ENCODE assay signal across 8 cellular contexts in genomic region chr7:108454674-108455523, GRCh38. TPM values are rescaled to one million over a fixed set of nuclear protein-coding genes. Genes with fewer than 3 reads are reported as not detected.
DNase-seq lines count a peak whose midpoint lies in the region; ATAC-seq and TF ChIP-seq lines count a peak whose summit lies in the region.

No MANE protein-coding gene starts in this region.

- H3K27ac Mint-ChIP-seq in stimulated activated naive CD8-positive, alpha-beta T cell treated with anti-CD3 and anti-CD28 coated beads, Interleukin-15, amount 100 ng/mL, for 72 hours, result peak overlapping the region; percentile 88 to 91

- no peaks in the 10 kb centered on the region for H3K36me3 ChIP-seq in BLaER1 treated with 17β-estradiol and CSF1 and Interleukin-3, amounts not matched to agents 10 nM and 100 nM
- H3K36me3 ChIP-seq in HEK293 (ENCODE audit: control insufficient read depth in 2 of 2, insufficient read depth in 1 of 2, low read length in 2 of 2) (no peaks in the 10 kb centered on the region), RWPE2 (ENCODE audit: low read depth) (no peaks in the 10 kb centered on the region), colonic mucosa (no peaks in the 10 kb centered on the region), left lung (no peaks in the 10 kb centered on the region)

- no peak for DNase-seq in RWPE2 (ENCODE audit: low spot score)
- no peak for DNase-seq in colonic mucosa
- peak in 1 of 2 donors; percentile 72 for DNase-seq in left lung
- DNase-seq in stimulated activated naive CD8-positive, alpha-beta T cell treated with anti-CD3 and anti-CD28 coated beads, Interleukin-15, amount 100 ng/mL, for 72 hours, result peak; percentile 44 to 58

- no peaks in the 10 kb centered on the region for H3K9me3 ChIP-seq in BLaER1 treated with 17β-estradiol and CSF1 and Interleukin-3, amounts not matched to agents 10 nM and 100 nM (replicated peaks in 1 of 11)
- H3K9me3 ChIP-seq in HEK293 (ENCODE audit: control insufficient read depth, insufficient read depth, low read depth, low read length) (no peaks in the 10 kb centered on the region), RWPE2 (ENCODE audit: severe bottlenecking) (no peaks in the 10 kb centered on the region), colonic mucosa (no peaks in the 10 kb centered on the region), left lung (no peaks in the 10 kb centered on the region)

- intact Hi-C loops in colonic mucosa (cut with DNase I) (loop anchor here (10.0 kb wide), 1 partner anchor 270 kb away; no protein-coding TSS in a partner anchor), left lung (cut with DNase I) (no loop called here)

- H3K27me3 ChIP-seq in BLaER1 treated with 17β-estradiol and CSF1 and Interleukin-3, amounts not matched to agents 10 nM and 100 nM, result peaks cover 58 to 68% (median 61%) of the 10 kb centered on the region in 11 experiments
- H3K27me3 ChIP-seq in RWPE2 (ENCODE audit: insufficient read depth, poor library complexity, severe bottlenecking) (peaks cover 53% of the 10 kb centered on the region), colonic mucosa (peaks cover 40% of the 10 kb centered on the region), left lung (peaks cover 43 to 94% of the 10 kb centered on the region in 2 donors)

- CTCF ChIA-PET in HEK293 (lab: Yijun Ruan, JAX), result interaction anchor here (1.2 to 3.3 kb wide), 5 partner anchors 9 to 282 kb away, joined by 3 to 19 read pairs (median 7); no protein-coding TSS in a partner anchor

- H3K27me3 Mint-ChIP-seq in stimulated activated naive CD8-positive, alpha-beta T cell treated with anti-CD3 and anti-CD28 coated beads, Interleukin-15, amount 100 ng/mL, for 72 hours, result peaks cover 22% of the 10 kb centered on the region

- peak overlapping the region; percentile 62 to 78 (median 68) for H3K4me3 ChIP-seq in BLaER1 treated with 17β-estradiol and CSF1 and Interleukin-3, amounts not matched to agents 10 nM and 100 nM
- H3K4me3 ChIP-seq in HEK293 (ENCODE audit: low read depth, low read length), result peak overlapping the region; percentile 88
- peak overlapping the region; percentile 43 for H3K4me3 ChIP-seq in RWPE2 (ENCODE audit: severe bottlenecking)
- H3K4me3 ChIP-seq in colonic mucosa, result peak overlapping the region; percentile 28
- H3K4me3 ChIP-seq in left lung, result peak overlapping the region; percentile 41 to 43

- H3K4me1 ChIP-seq in BLaER1 treated with 17β-estradiol and CSF1 and Interleukin-3, amounts not matched to agents 10 nM and 100 nM, result peaks cover 5 to 20% (median 17%) of the 10 kb centered on the region in 10 experiments; a peak in 17 of 20 replicates
- H3K4me1 ChIP-seq in HEK293 (ENCODE audit: control insufficient read depth, insufficient read depth, low read length) (peaks cover 9% of the 10 kb centered on the region), RWPE2 (ENCODE audit: insufficient read depth, poor library complexity, severe bottlenecking) (no peaks in the 10 kb centered on the region), colonic mucosa (peaks cover 4% of the 10 kb centered on the region), left lung (peaks cover 11 to 26% of the 10 kb centered on the region in 2 donors)

- peaks cover 0 to 27% (median 11%) of the 10 kb centered on the region in 11 experiments; a peak in 14 of 22 replicates for H4K20me1 ChIP-seq in BLaER1 treated with 17β-estradiol and CSF1 and Interleukin-3, amounts not matched to agents 10 nM and 100 nM

- peak overlapping the region in 6 of 11 experiments; percentile 8 to 45 (median 28); a peak in 7 of 22 replicates for H3K27ac ChIP-seq in BLaER1 treated with 17β-estradiol and CSF1 and Interleukin-3, amounts not matched to agents 10 nM and 100 nM
- H3K27ac ChIP-seq in HEK293 (ENCODE audit: extremely low read depth, low read depth, low read length) (peak overlapping the region; percentile 69; the same call in 1 of the 2 replicates), RWPE2 (ENCODE audit: poor library complexity, severe bottlenecking) (no peak overlapping the region), colonic mucosa (no peak overlapping the region), left lung (no peak overlapping the region)

- H3K4me1 Mint-ChIP-seq in stimulated activated naive CD8-positive, alpha-beta T cell treated with anti-CD3 and anti-CD28 coated beads, Interleukin-15, amount 100 ng/mL, for 72 hours, result peaks cover 65% of the 10 kb centered on the region

- H3K4me2 ChIP-seq in BLaER1 treated with 17β-estradiol and CSF1 and Interleukin-3, amounts not matched to agents 10 nM and 100 nM, result peak overlapping the region; percentile 98 to 100 (median 100)

- ATAC-seq in RWPE2 (ENCODE audit: low read depth), result peak; percentile 36
- ATAC-seq in left lung, result peak; percentile 26
- ATAC-seq in stimulated activated naive CD8-positive, alpha-beta T cell treated with anti-CD3 and anti-CD28 coated beads, Interleukin-15, amount 100 ng/mL, for 72 hours, result peak; percentile 35
- no peak for ATAC-seq in GM21723 (IDR thresholded peaks at IDR 0.05; ENCODE audit: unreplicated experiment)
- no peak for ATAC-seq in GM21526 (IDR thresholded peaks at IDR 0.05; ENCODE audit: low FRiP score, unreplicated experiment)

- H3K4me3 Mint-ChIP-seq in stimulated activated naive CD8-positive, alpha-beta T cell treated with anti-CD3 and anti-CD28 coated beads, Interleukin-15, amount 100 ng/mL, for 72 hours, result peak overlapping the region; percentile 94 to 95

- peak; percentile 7 for TF ChIP-seq CTCF in HEK293 (tag by site-specific recombination; IDR thresholded peaks at IDR 0.05)
- TF ChIP-seq CTCF in RWPE2 (IDR thresholded peaks at IDR 0.05; ENCODE audit: poor library complexity, severe bottlenecking), result no peak
- TF ChIP-seq CTCF in colonic mucosa (IDR thresholded peaks at IDR 0.05), result no peak
- no peak for TF ChIP-seq CTCF in left lung (IDR thresholded peaks at IDR 0.05)

- no peaks in the 10 kb centered on the region for H3K9me3 Mint-ChIP-seq in stimulated activated naive CD8-positive, alpha-beta T cell treated with anti-CD3 and anti-CD28 coated beads, Interleukin-15, amount 100 ng/mL, for 72 hours

- POLR2A ChIA-PET in HEK293 (lab: Yijun Ruan, JAX), result interaction anchor here (1.2 to 2.3 kb wide), 3 partner anchors 12 to 71 kb away, joined by 3 to 8 read pairs (median 3); partner anchors contain the start of gene PNPLA8

- peak overlapping the region; percentile 36 to 71 (median 63) for H3K9ac ChIP-seq in BLaER1 treated with 17β-estradiol and CSF1 and Interleukin-3, amounts not matched to agents 10 nM and 100 nM
- no peak overlapping the region for H3K9ac ChIP-seq in colonic mucosa (ENCODE audit: low read depth in 2 of 2, low read length in 2 of 2)

TF ChIP-seq in HEK293, 187 proteins besides CTCF, POLR2A, EP300 and RAD21 (continues in another document):
- TF ChIP-seq GFI1B (tag by site-specific recombination; IDR thresholded peaks at IDR 0.05) (no peak), IKZF3 (tag by site-specific recombination; IDR thresholded peaks at IDR 0.05) (peak; percentile 51), YY1 (tag by site-specific recombination; IDR thresholded peaks at IDR 0.05) (0 out of 2 replicates have a peak, but pooled peaks have one; percentile 44), ZNF423 (tag by site-specific recombination; IDR thresholded peaks at IDR 0.05) (peak; percentile 67), ZXDB (tag by site-specific recombination; IDR thresholded peaks at IDR 0.05) (peak; percentile 66), ZNF660 (tag by site-specific recombination; IDR thresholded peaks at IDR 0.05) (peak; percentile 68), KLF1 (tag by site-specific recombination; IDR thresholded peaks at IDR 0.05) (no peak), ZBTB7A (tag by site-specific recombination; IDR thresholded peaks at IDR 0.05; ENCODE audit: low read depth) (no peak), ZNF398 (tag by site-specific recombination; IDR thresholded peaks at IDR 0.05) (peak; percentile 63), ZNF214 (tag by site-specific recombination; IDR thresholded peaks at IDR 0.05; ENCODE audit: borderline replicate concordance) (no peak), PBX3 (CRISPR knock-in tag; IDR thresholded peaks at IDR 0.05) (no peak), GLIS2 (tag by site-specific recombination; IDR thresholded peaks at IDR 0.05) (peak; percentile 97), ZBTB26 (tag by site-specific recombination; optimal IDR thresholded peaks at IDR 0.05) (peak; percentile 90), ZNF629 (tag by site-specific recombination; IDR thresholded peaks at IDR 0.05) (peak; percentile 48; the same call in 1 of the 2 replicates), REPIN1 (tag by site-specific recombination; IDR thresholded peaks at IDR 0.05; ENCODE audit: low read depth) (no peak)

RNA-seq across cellular contexts. Expression of gene NRCAM, which starts 1.3 kb away (rescaled TPM):
- total RNA-seq in colonic mucosa, result 1 to 10 TPM in 1 of 2 donors, under 1 TPM in 1; 0.42 to 1.1 TPM
- 10 to 100 TPM; 10.6 to 12.7 TPM for total RNA-seq in left lung

Comparison
In these comparisons a context has a peak if more than half of its experiments do, and no peak if none do; other contexts are left out.
1. H3K27ac ChIP-seq: peak in BLaER1 treated with 17β-estradiol and CSF1 and Interleukin-3, amounts not matched to agents 10 nM and 100 nM (6 of 11) and HEK293 (single experiment); none in RWPE2 (single experiment), colonic mucosa (single experiment) and left lung (0 of 2).
2. H3K4me3 ChIP-seq: peak in every context shown above with its lines; median percentile 88 in HEK293; 68 in BLaER1 treated with 17β-estradiol and CSF1 and Interleukin-3, amounts not matched to agents 10 nM and 100 nM; 43 in RWPE2; 42 in left lung; 28 in colonic mucosa.
3. H3K9ac ChIP-seq: peak in BLaER1 treated with 17β-estradiol and CSF1 and Interleukin-3, amounts not matched to agents 10 nM and 100 nM (11 of 11); none in colonic mucosa (0 of 2).
4. ATAC-seq: peak in RWPE2 (single experiment), left lung (single experiment) and stimulated activated naive CD8-positive, alpha-beta T cell treated with anti-CD3 and anti-CD28 coated beads, Interleukin-15, amount 100 ng/mL, for 72 hours (single experiment); none in GM21723 (single experiment) and GM21526 (single experiment).
5. DNase-seq: peak in stimulated activated naive CD8-positive, alpha-beta T cell treated with anti-CD3 and anti-CD28 coated beads, Interleukin-15, amount 100 ng/mL, for 72 hours (2 of 2); none in RWPE2 (single experiment) and colonic mucosa (single experiment).
6. RNA of gene NRCAM, which starts 1.3 kb away (total RNA-seq): 10.6 to 12.7 TPM in left lung; 0.42 to 1.1 TPM in colonic mucosa; every median in the first group is over 4 times any median in the second.